ENCODE assay signal across 1 cellular context in genomic region chr15:43404130-43404529, GRCh38.
TF ChIP-seq lines count a peak whose summit lies in the region.

No MANE protein-coding gene starts in this region.

TF ChIP-seq in H1, 55 proteins besides CTCF, POLR2A, EP300 and RAD21:
- no peak for TF ChIP-seq KDM4A (IDR thresholded peaks at IDR 0.05; ENCODE audit: low read depth, low read length, severe bottlenecking)
- TF ChIP-seq CBX8 (IDR thresholded peaks at IDR 0.05; ENCODE audit: borderline replicate concordance, low read depth, low read length) = no peak
- no peak for TF ChIP-seq HDAC6 (IDR thresholded peaks at IDR 0.05; ENCODE audit: low read depth, low read length)
- TF ChIP-seq BRCA1 (IDR thresholded peaks at IDR 0.05; ENCODE audit: low read depth, low read length) = no peak
- TF ChIP-seq SP2 (IDR thresholded peaks at IDR 0.05; ENCODE audit: low read length) = no peak
- no peak for TF ChIP-seq RNF2 (IDR thresholded peaks at IDR 0.05; ENCODE audit: borderline replicate concordance, low read depth, low read length, missing control alignments, poor library complexity, severe bottlenecking)
- no peak for TF ChIP-seq KDM5A (IDR thresholded peaks at IDR 0.05; ENCODE audit: low read length)
- TF ChIP-seq SP1 (IDR thresholded peaks at IDR 0.05; ENCODE audit: low read depth, low read length) = no peak
- no peak for TF ChIP-seq JUND (IDR thresholded peaks at IDR 0.05; ENCODE audit: low read length)
